In the genomic region with DNA sequence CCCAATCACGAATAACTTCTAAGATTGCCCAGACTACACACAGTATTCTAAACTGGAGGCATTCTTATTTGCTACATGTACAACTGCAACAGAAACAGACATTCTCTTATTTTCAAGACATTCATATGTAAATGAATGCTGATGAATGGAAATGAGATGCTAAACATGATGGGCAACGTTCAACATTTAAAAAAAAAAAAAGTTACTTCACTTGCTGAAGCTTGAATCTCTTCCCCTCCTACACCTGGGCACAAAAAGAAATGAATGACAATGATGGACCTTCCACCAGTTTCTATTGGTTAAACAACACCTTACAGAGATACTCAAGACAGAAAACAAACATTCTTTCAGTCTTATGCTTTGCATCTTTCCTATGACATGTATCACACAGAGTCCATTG, we compare ENCODE assay signal across 2 cellular contexts.
A peak's percentile ranks its signal among the peaks of the same experiment; 100 is the strongest.
TF ChIP-seq lines count a peak whose summit lies in the region.

No MANE protein-coding gene starts in this region.

TF ChIP-seq in A549, 52 proteins besides CTCF, POLR2A, EP300 and RAD21 (continued from another document):
- TF ChIP-seq KDM5A (IDR thresholded peaks at IDR 0.05) = no peak
- no peak for TF ChIP-seq HOXB13 (CRISPR knock-in tag; IDR thresholded peaks at IDR 0.05; ENCODE audit: low read depth)
- no peak for TF ChIP-seq ZFP36 (IDR thresholded peaks at IDR 0.05; ENCODE audit: borderline replicate concordance, partially characterized antibody)
- TF ChIP-seq NFE2L2 (conservative IDR thresholded peaks at IDR 0.05; ENCODE audit: low read length) = no peak
- TF ChIP-seq SMC3 (IDR thresholded peaks at IDR 0.05) = no peak
- no peak for TF ChIP-seq HOXA7 (CRISPR knock-in tag; IDR thresholded peaks at IDR 0.05)
- no peak for TF ChIP-seq JUNB (IDR thresholded peaks at IDR 0.05)
- TF ChIP-seq MAFK (IDR thresholded peaks at IDR 0.05; ENCODE audit: partially characterized antibody) = no peak
- TF ChIP-seq MYC (IDR thresholded peaks at IDR 0.05; ENCODE audit: borderline replicate concordance, low read length) = no peak
- TF ChIP-seq NPAS2 (CRISPR knock-in tag; IDR thresholded peaks at IDR 0.05; ENCODE audit: borderline replicate concordance) = no peak
- TF ChIP-seq, protein P1, sequence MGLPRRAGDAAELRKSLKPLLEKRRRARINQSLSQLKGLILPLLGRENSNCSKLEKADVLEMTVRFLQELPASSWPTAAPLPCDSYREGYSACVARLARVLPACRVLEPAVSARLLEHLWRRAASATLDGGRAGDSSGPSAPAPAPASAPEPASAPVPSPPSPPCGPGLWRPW (IDR thresholded peaks at IDR 0.05) = no peak
- TF ChIP-seq KDM1A (IDR thresholded peaks at IDR 0.05; ENCODE audit: low read depth) = no peak
- no peak for TF ChIP-seq JUN (IDR thresholded peaks at IDR 0.05)
- TF ChIP-seq MAZ (IDR thresholded peaks at IDR 0.05; ENCODE audit: borderline replicate concordance, low read depth, low read length) = no peak
- no peak for TF ChIP-seq EHMT2 (IDR thresholded peaks at IDR 0.05; ENCODE audit: low read depth)
- no peak for TF ChIP-seq PHF8 (IDR thresholded peaks at IDR 0.05; ENCODE audit: borderline replicate concordance, low read depth)

TF ChIP-seq in H1, 55 proteins besides CTCF, POLR2A, EP300 and RAD21 (continued from another document):
- TF ChIP-seq SRF (IDR thresholded peaks at IDR 0.05; ENCODE audit: low read depth, low read length) (no peak), CHD7 (IDR thresholded peaks at IDR 0.05; ENCODE audit: insufficient replicate concordance, low read length) (peak; percentile 86), POLR2AphosphoS5 (IDR thresholded peaks at IDR 0.05; ENCODE audit: low read depth, low read length) (no peak)
